In the genomic region with DNA sequence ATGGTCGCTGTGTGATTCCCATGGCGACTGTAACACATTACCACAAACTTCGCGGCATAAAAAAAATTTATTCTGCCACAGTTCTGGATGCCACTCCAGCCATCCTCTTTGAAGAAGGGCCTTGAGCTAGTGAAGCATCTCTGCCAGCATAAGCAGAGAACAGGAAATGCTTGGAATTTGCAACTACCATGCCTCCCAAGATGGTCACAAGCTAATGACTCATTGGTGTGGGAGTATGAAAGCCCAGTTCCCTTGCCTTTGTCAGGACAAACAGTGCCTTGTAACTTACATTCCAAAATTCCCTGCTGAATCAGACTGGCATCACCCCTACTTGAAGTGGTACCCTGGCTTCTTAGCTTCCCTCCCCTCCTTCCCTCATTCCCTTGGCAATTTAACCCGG, we compare ENCODE assay signal across 12 cellular contexts.
DNase-seq lines count a peak whose midpoint lies in the region; ATAC-seq and TF ChIP-seq lines count a peak whose summit lies in the region.
"Had no signal": no experiment of that assay in that cellular context is flagged by ENCODE, and none has a peak within 500 bp of the region (broad histone marks: within the 10 kb centered on the region; RNA-seq: fewer than 3 reads in every experiment).

No MANE protein-coding gene starts in this region.

- TF ChIP-seq CTCF in foreskin fibroblast (IDR thresholded peaks at IDR 0.05; ENCODE audit: low read depth, low read length) (no peak), neural progenitor cell (IDR thresholded peaks at IDR 0.05) (no peak)

- no peaks in the 10 kb centered on the region for H3K79me2 ChIP-seq in neural progenitor cell (ENCODE audit: low read depth)

- H3K4me3 Mint-ChIP-seq in neural progenitor cell: no peak overlapping the region

- no peak overlapping the region for H3K27ac Mint-ChIP-seq in neural progenitor cell

- H3K27me3 ChIP-seq in neural progenitor cell: no peaks in the 10 kb centered on the region

- peaks cover 6% of the 10 kb centered on the region for H3K9me3 Mint-ChIP-seq in neural progenitor cell

- no peak overlapping the region for H3K4me2 ChIP-seq in neural progenitor cell

- no peak overlapping the region for H2AFZ ChIP-seq in neural progenitor cell (replicated peaks)

- H3K36me3 ChIP-seq in neural progenitor cell: no peaks in the 10 kb centered on the region

- no peaks in the 10 kb centered on the region for H3K36me3 Mint-ChIP-seq in neural progenitor cell

- H3K4me1 Mint-ChIP-seq in neural progenitor cell: no peaks in the 10 kb centered on the region

- H3K27me3 Mint-ChIP-seq in neural progenitor cell (ENCODE audit: insufficient read depth, low read depth): peaks cover 2% of the 10 kb centered on the region

- H3K9me3 ChIP-seq in neural progenitor cell (ENCODE audit: low read depth): peaks cover 8% of the 10 kb centered on the region

- DNase-seq in H4 (ENCODE audit: low spot score) (peak; percentile 77), SW480 (ENCODE audit: low spot score) (peak; percentile 43), foreskin fibroblast (peak; percentile 84 to 86), stromal cell of bone marrow (ENCODE audit: low read depth) (peak; percentile 82), NCI-H2227 treated with DMSO at 0.1 percent for 48 hours (lab: John Stamatoyannopoulos, UW) (no peak), neural progenitor cell (ENCODE audit: low spot score) (no peak)
- DNase-seq: activated CD8-positive, alpha-beta memory T cell treated with anti-CD3 and anti-CD28 coated beads, Interleukin-2, amount 50 U/mL, for 4 hours; cortex of kidney; MM.1S; stimulated activated CD8-positive, alpha-beta memory T cell treated with anti-CD3 and anti-CD28 coated beads, Interleukin-4, amount 100 ng/mL, for 48 hours had no signal

- H4K20me1 ChIP-seq in neural progenitor cell (ENCODE audit: low read depth): no peaks in the 10 kb centered on the region

- H3F3A ChIP-seq in neural progenitor cell (ENCODE audit: low read depth): no peaks in the 10 kb centered on the region

- H3K4me3 ChIP-seq in foreskin fibroblast (ENCODE audit: low read depth in 1 of 2, low read length in 2 of 2) (no peak overlapping the region), neural progenitor cell (no peak overlapping the region)

- H3K9ac ChIP-seq in neural progenitor cell: no peak overlapping the region

- no peak overlapping the region for H3K27ac ChIP-seq in neural progenitor cell

- H3K4me1 ChIP-seq in neural progenitor cell: no peaks in the 10 kb centered on the region

- ATAC-seq in HG03039 (IDR thresholded peaks at IDR 0.05; ENCODE audit: unreplicated experiment) (no peak), GM21447 (IDR thresholded peaks at IDR 0.05; ENCODE audit: unreplicated experiment) (no peak)

Comparison
In these comparisons a context has a peak if more than half of its experiments do, and no peak if none do; other contexts are left out.
1. DNase-seq: peak in H4 (single experiment), SW480 (single experiment), foreskin fibroblast (2 of 2) and stromal cell of bone marrow (single experiment); none in NCI-H2227 treated with DMSO at 0.1 percent for 48 hours (single experiment) and neural progenitor cell (single experiment).